ENCODE assay signal across 9 cellular contexts in genomic region chr6:35453236-35453635, GRCh38. TPM values are rescaled to one million over a fixed set of nuclear protein-coding genes. Genes with fewer than 3 reads are reported as not detected.
A peak's percentile ranks its signal among the peaks of the same experiment; 100 is the strongest.
DNase-seq lines count a peak whose midpoint lies in the region; ATAC-seq and TF ChIP-seq lines count a peak whose summit lies in the region.
"Had no signal": no experiment of that assay in that cellular context is flagged by ENCODE, and none has a peak within 500 bp of the region (broad histone marks: within the 10 kb centered on the region; RNA-seq: fewer than 3 reads in every experiment).

No MANE protein-coding gene starts in this region.

- peaks cover 4 to 41% (median 26%) of the 10 kb centered on the region in 4 donors for H3K4me1 ChIP-seq in tibial artery

- H3K27ac ChIP-seq in tibial artery, result peak overlapping the region; percentile 64 to 77

- no peaks in the 10 kb centered on the region for H3K9me3 Mint-ChIP-seq in activated naive CD4-positive, alpha-beta T cell treated with anti-CD3 and anti-CD28 coated beads, Interleukin-2, amount 50 U/mL, for 24 hours
- H3K9me3 Mint-ChIP-seq in activated CD8-positive, alpha-beta T cell treated with anti-CD3 and anti-CD28 coated beads, Interleukin-2, amount 10 ng/mL, durations not matched to agents 7 days and 5 days (ENCODE audit: insufficient read depth), result no peaks in the 10 kb centered on the region
- H3K9me3 Mint-ChIP-seq in immature natural killer cell, result no peaks in the 10 kb centered on the region

- no peak for DNase-seq in activated naive CD4-positive, alpha-beta T cell (lab: John Stamatoyannopoulos, UW)
- DNase-seq in activated CD8-positive, alpha-beta T cell treated with anti-CD3 and anti-CD28 coated beads, Interleukin-2, amount 10 ng/mL, durations not matched to agents 7 days and 5 days, result no peak
- DNase-seq in immature natural killer cell (no peak), tibial artery (no peak), hepatic stellate cell (ENCODE audit: low spot score) (no peak)

- intact Hi-C loops in tibial artery (cut with DNase I; ENCODE audit: low total_unique reads), result no loop called here

- no peaks in the 10 kb centered on the region for H3K27me3 Mint-ChIP-seq in activated naive CD4-positive, alpha-beta T cell treated with anti-CD3 and anti-CD28 coated beads, Interleukin-2, amount 50 U/mL, for 24 hours
- peaks cover 4% of the 10 kb centered on the region for H3K27me3 Mint-ChIP-seq in activated CD8-positive, alpha-beta T cell treated with anti-CD3 and anti-CD28 coated beads, Interleukin-2, amount 10 ng/mL, durations not matched to agents 7 days and 5 days (ENCODE audit: low read depth)
- H3K27me3 Mint-ChIP-seq in immature natural killer cell (ENCODE audit: low read depth in 3 of 3), result no peaks in the 10 kb centered on the region

- peaks cover 37% of the 10 kb centered on the region for H3K4me1 Mint-ChIP-seq in activated naive CD4-positive, alpha-beta T cell treated with anti-CD3 and anti-CD28 coated beads, Interleukin-2, amount 50 U/mL, for 24 hours
- H3K4me1 Mint-ChIP-seq in activated CD8-positive, alpha-beta T cell treated with anti-CD3 and anti-CD28 coated beads, Interleukin-2, amount 10 ng/mL, durations not matched to agents 7 days and 5 days (ENCODE audit: low read depth), result peaks cover 51% of the 10 kb centered on the region
- peaks cover 19 to 28% of the 10 kb centered on the region in 2 donors for H3K4me1 Mint-ChIP-seq in immature natural killer cell

- H3K4me3 Mint-ChIP-seq in activated naive CD4-positive, alpha-beta T cell treated with anti-CD3 and anti-CD28 coated beads, Interleukin-2, amount 50 U/mL, for 24 hours, result peak overlapping the region; percentile 71
- peak overlapping the region; percentile 74 for H3K4me3 Mint-ChIP-seq in activated CD8-positive, alpha-beta T cell treated with anti-CD3 and anti-CD28 coated beads, Interleukin-2, amount 10 ng/mL, durations not matched to agents 7 days and 5 days
- peak overlapping the region; percentile 59 to 88 (median 75) for H3K4me3 Mint-ChIP-seq in immature natural killer cell

- no peak for TF ChIP-seq CTCF in tibial artery (IDR thresholded peaks at IDR 0.05)

- H3K4me3 ChIP-seq in tibial artery, result peak overlapping the region; percentile 61 to 62

- POLR2A ChIA-PET in activated CD8-positive, alpha-beta T cell treated with anti-CD3 and anti-CD28 coated beads, Interleukin-2, amount 10 ng/mL, durations not matched to agents 7 days and 5 days (lab: Charles Lee), result interaction anchor here (1.1 to 1.8 kb wide), 3 partner anchors 15 to 156 kb away, joined by 4 to 7 read pairs (median 5); partner anchors contain the start of genes DEF6, PPARD and RPL10A

- peaks cover 7% of the 10 kb centered on the region for H3K36me3 Mint-ChIP-seq in activated naive CD4-positive, alpha-beta T cell treated with anti-CD3 and anti-CD28 coated beads, Interleukin-2, amount 50 U/mL, for 24 hours
- peaks cover 26% of the 10 kb centered on the region for H3K36me3 Mint-ChIP-seq in activated CD8-positive, alpha-beta T cell treated with anti-CD3 and anti-CD28 coated beads, Interleukin-2, amount 10 ng/mL, durations not matched to agents 7 days and 5 days (ENCODE audit: low read depth)
- H3K36me3 Mint-ChIP-seq in immature natural killer cell, result peaks cover 5 to 15% (median 5%) of the 10 kb centered on the region in 3 donors

- no peak overlapping the region for H3K27ac Mint-ChIP-seq in activated naive CD4-positive, alpha-beta T cell treated with anti-CD3 and anti-CD28 coated beads, Interleukin-2, amount 50 U/mL, for 24 hours
- no peak overlapping the region for H3K27ac Mint-ChIP-seq in activated CD8-positive, alpha-beta T cell treated with anti-CD3 and anti-CD28 coated beads, Interleukin-2, amount 10 ng/mL, durations not matched to agents 7 days and 5 days
- H3K27ac Mint-ChIP-seq in immature natural killer cell, result peak overlapping the region; percentile 5 to 70 (median 50)

- no peak for ATAC-seq in activated CD8-positive, alpha-beta T cell treated with anti-CD3 and anti-CD28 coated beads, Interleukin-2, amount 10 ng/mL, durations not matched to agents 7 days and 5 days
- ATAC-seq in HG02623 (IDR thresholded peaks at IDR 0.05; ENCODE audit: unreplicated experiment) (no peak), HG02870 (IDR thresholded peaks at IDR 0.05; ENCODE audit: unreplicated experiment) (no peak)

- peaks cover 10 to 28% (median 22%) of the 10 kb centered on the region in 3 donors for H3K36me3 ChIP-seq in tibial artery

- CTCF ChIA-PET in activated CD8-positive, alpha-beta T cell treated with anti-CD3 and anti-CD28 coated beads, Interleukin-2, amount 10 ng/mL, durations not matched to agents 7 days and 5 days (lab: Charles Lee), result interaction anchor here (0.9 to 11.1 kb wide), 5 partner anchors 14 to 155 kb away, joined by 3 to 149 read pairs (median 8); partner anchors contain the start of genes DEF6 and RPL10A

- H3K27me3 ChIP-seq in tibial artery, result no peaks in the 10 kb centered on the region

- no peaks in the 10 kb centered on the region for H3K9me3 ChIP-seq in tibial artery

RNA-seq across cellular contexts. Expression of gene FANCE, which starts 1.1 kb away (rescaled TPM):
- total RNA-seq in activated CD8-positive, alpha-beta T cell treated with anti-CD3 and anti-CD28 coated beads, Interleukin-2, amount 10 ng/mL, durations not matched to agents 7 days and 5 days, result 10 to 100 TPM; 20.4 to 21.9 TPM
- polyA plus RNA-seq in immature natural killer cell, result 1 to 10 TPM; 2.2 to 5.4 (median 3.1) TPM

RNA-seq across cellular contexts. Expression of gene RPL10A, which starts 15.0 kb away (rescaled TPM):
- total RNA-seq in activated CD8-positive, alpha-beta T cell treated with anti-CD3 and anti-CD28 coated beads, Interleukin-2, amount 10 ng/mL, durations not matched to agents 7 days and 5 days, result 1,000 to 10,000 TPM; 1,398 to 1,443 TPM
- polyA plus RNA-seq in immature natural killer cell, result 100 to 1,000 TPM; 419 to 805 (median 477) TPM

RNA-seq across cellular contexts. Expression of gene TEAD3, which starts 43.6 kb away (rescaled TPM):
- total RNA-seq in activated CD8-positive, alpha-beta T cell treated with anti-CD3 and anti-CD28 coated beads, Interleukin-2, amount 10 ng/mL, durations not matched to agents 7 days and 5 days, result under 1 TPM; 0.18 to 0.21 TPM
- not detected for polyA plus RNA-seq in immature natural killer cell

RNA-seq across cellular contexts. Expression of gene TULP1, which starts 59.5 kb away (rescaled TPM):
- not detected for total RNA-seq in activated CD8-positive, alpha-beta T cell treated with anti-CD3 and anti-CD28 coated beads, Interleukin-2, amount 10 ng/mL, durations not matched to agents 7 days and 5 days
- not detected for polyA plus RNA-seq in immature natural killer cell
- total RNA-seq: frontal cortex had no signal

Comparison
In these comparisons a context has a peak if more than half of its experiments do, and no peak if none do; other contexts are left out.
1. H3K27ac Mint-ChIP-seq: peak in immature natural killer cell (6 of 6); none in activated naive CD4-positive, alpha-beta T cell treated with anti-CD3 and anti-CD28 coated beads, Interleukin-2, amount 50 U/mL, for 24 hours (single experiment) and activated CD8-positive, alpha-beta T cell treated with anti-CD3 and anti-CD28 coated beads, Interleukin-2, amount 10 ng/mL, durations not matched to agents 7 days and 5 days (single experiment).
2. Peak in every context shown above with its lines, with median percentiles within 50 percentile points of each other: H3K4me3 Mint-ChIP-seq.